8 cellular contexts compared by ENCODE assay signal in the genomic region with DNA sequence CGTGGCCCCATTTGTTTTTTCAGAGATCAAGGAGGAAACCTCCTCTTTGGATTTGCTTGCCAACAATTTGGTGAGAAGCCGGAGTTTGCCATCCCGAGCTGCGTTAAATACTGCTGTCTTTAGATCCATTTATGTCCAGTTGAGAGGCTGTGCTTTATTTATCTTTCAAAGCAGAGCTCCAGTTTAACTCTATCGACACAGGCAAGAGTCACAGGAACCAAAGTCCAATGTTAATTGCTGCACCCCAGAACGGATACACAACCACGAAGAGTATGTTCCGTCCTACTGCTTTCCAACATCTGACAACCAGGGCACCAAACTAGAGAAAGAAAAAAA. TPM values are rescaled to one million over a fixed set of nuclear protein-coding genes. Genes with fewer than 3 reads are reported as not detected.
DNase-seq lines count a peak whose midpoint lies in the region; ATAC-seq, FAIRE-seq and TF ChIP-seq lines count a peak whose summit lies in the region.

No MANE protein-coding gene starts in this region.

- CTCF ChIA-PET in CD8-positive, alpha-beta T cell (lab: Charles Lee), result interaction anchor here (0.9 to 1.7 kb wide), 3 partner anchors 11 to 81 kb away, joined by 4 to 5 read pairs (median 5); no protein-coding TSS in a partner anchor

- no peak for TF ChIP-seq EP300 in neural cell (conservative IDR thresholded peaks at IDR 0.05; ENCODE audit: poor library complexity, severe bottlenecking)

- peaks cover 56% of the 10 kb centered on the region for H3K79me2 ChIP-seq in neural cell (replicated peaks; ENCODE audit: insufficient read depth, low read length)

- peak overlapping the region; percentile 91 for H3K27ac Mint-ChIP-seq in CD8-positive, alpha-beta T cell
- H3K27ac Mint-ChIP-seq in effector memory CD8-positive, alpha-beta T cell, result peak overlapping the region; percentile 98

- intact Hi-C loops in CD8-positive, alpha-beta T cell (cut with DNase I, micrococcal nuclease), result loop anchor here in 1 of 2 experiments (5.0 kb wide), 1 partner anchor 59 kb away; a partner anchor contains a TSS

- ATAC-seq in CD8-positive, alpha-beta T cell, result no peak
- ATAC-seq in effector memory CD8-positive, alpha-beta T cell (replicated peaks), result no peak

- TF ChIP-seq RAD21 in neural cell (conservative IDR thresholded peaks at IDR 0.05), result no peak

- peak overlapping the region; percentile 87 for H3K27ac ChIP-seq in CD8-positive, alpha-beta T cell (ENCODE audit: low read depth, low read length)
- peak overlapping the region; percentile 91 for H3K27ac ChIP-seq in neural cell (ENCODE audit: low read length)

- H3K4me3 ChIP-seq in CD8-positive, alpha-beta T cell (ENCODE audit: low read depth, low read length), result peak overlapping the region; percentile 75
- peak overlapping the region; percentile 88 for H3K4me3 ChIP-seq in neural cell (ENCODE audit: low read length)

- H3K9me2 ChIP-seq in neural cell (ENCODE audit: insufficient read depth, low read length), result no peaks in the 10 kb centered on the region

- H3K9ac ChIP-seq in neural cell (ENCODE audit: low read length), result peak overlapping the region; percentile 94

- H3F3A ChIP-seq in neural cell (ENCODE audit: insufficient read depth, low read length, poor library complexity, severe bottlenecking), result no peaks in the 10 kb centered on the region

- FAIRE-seq in H54 (lab: Jason Lieb, UNC), result no peak

- no peak for DNase-seq in CD8-positive, alpha-beta T cell
- DNase-seq in NCI-H69 (lab: John Stamatoyannopoulos, UW), result peak; percentile 55
- no peak for DNase-seq in effector memory CD8-positive, alpha-beta T cell
- no peak for DNase-seq in H54 (ENCODE audit: insufficient read length, low spot score)
- DNase-seq in GOT3 (lab: John Stamatoyannopoulos, UW), result no peak
- no peak for DNase-seq in epidermal melanocyte (ENCODE audit: insufficient read length, low spot score)
- DNase-seq in KBM-7, result no peak

- H3K4me1 Mint-ChIP-seq in CD8-positive, alpha-beta T cell (ENCODE audit: low read depth), result peaks cover 60% of the 10 kb centered on the region
- peaks cover 45 to 59% of the 10 kb centered on the region in 2 donors for H3K4me1 Mint-ChIP-seq in effector memory CD8-positive, alpha-beta T cell (ENCODE audit: low read depth in 2 of 2)

- H3K36me3 Mint-ChIP-seq in CD8-positive, alpha-beta T cell, result peaks cover 49% of the 10 kb centered on the region
- H3K36me3 Mint-ChIP-seq in effector memory CD8-positive, alpha-beta T cell (ENCODE audit: insufficient read depth), result peaks cover 29% of the 10 kb centered on the region

- in situ Hi-C loops in KBM-7 (cut with MboI; ENCODE audit: low pct_unique_long_range_greater_than_20kb, low sequenced_read_pairs), result no loop called here

- H3K9me3 ChIP-seq in CD8-positive, alpha-beta T cell (ENCODE audit: low read length), result no peaks in the 10 kb centered on the region
- H3K9me3 ChIP-seq in neural cell (ENCODE audit: low read length), result no peaks in the 10 kb centered on the region

- H3K36me3 ChIP-seq in CD8-positive, alpha-beta T cell (ENCODE audit: insufficient read depth, low read length), result no peaks in the 10 kb centered on the region
- peaks cover 19% of the 10 kb centered on the region for H3K36me3 ChIP-seq in neural cell (ENCODE audit: insufficient read depth, low read length)

- POLR2A ChIA-PET in CD8-positive, alpha-beta T cell (lab: Charles Lee), result interaction anchor here (0.6 to 2.6 kb wide), 13 partner anchors 9 to 1816 kb away, joined by 3 to 15 read pairs (median 3); a partner anchor contains a TSS

- H3K4me1 ChIP-seq in CD8-positive, alpha-beta T cell (ENCODE audit: insufficient read depth, low read length), result peaks cover 51% of the 10 kb centered on the region

- H4K20me1 ChIP-seq in neural cell (ENCODE audit: insufficient read depth), result peaks cover 7% of the 10 kb centered on the region

- H3K9me3 Mint-ChIP-seq in CD8-positive, alpha-beta T cell, result peaks cover 7% of the 10 kb centered on the region
- H3K9me3 Mint-ChIP-seq in effector memory CD8-positive, alpha-beta T cell, result peaks cover 0 to 1% of the 10 kb centered on the region in 2 donors

- TF ChIP-seq CTCF in CD8-positive, alpha-beta T cell (IDR thresholded peaks at IDR 0.05), result no peak
- no peak for TF ChIP-seq CTCF in neural cell (IDR thresholded peaks at IDR 0.05; ENCODE audit: poor library complexity, severe bottlenecking)

- TF ChIP-seq POLR2A in H54 (IDR thresholded peaks at IDR 0.05; ENCODE audit: low read depth, low read length), result no peak

- no peaks in the 10 kb centered on the region for H3K27me3 Mint-ChIP-seq in CD8-positive, alpha-beta T cell (ENCODE audit: low read depth)
- H3K27me3 Mint-ChIP-seq in effector memory CD8-positive, alpha-beta T cell, result no peaks in the 10 kb centered on the region

- H2AFZ ChIP-seq in neural cell (ENCODE audit: low read depth, low read length), result no peak overlapping the region

- peak overlapping the region; percentile 99 for H3K4me2 ChIP-seq in neural cell (ENCODE audit: low read length)

- H3K27me3 ChIP-seq in CD8-positive, alpha-beta T cell (ENCODE audit: insufficient read depth, low read length), result no peaks in the 10 kb centered on the region
- H3K27me3 ChIP-seq in neural cell (ENCODE audit: insufficient read depth, low read depth, low read length), result no peaks in the 10 kb centered on the region

- peak overlapping the region; percentile 95 for H3K4me3 Mint-ChIP-seq in CD8-positive, alpha-beta T cell
- H3K4me3 Mint-ChIP-seq in effector memory CD8-positive, alpha-beta T cell, result peak overlapping the region; percentile 95 to 98

TF ChIP-seq in neural cell, 6 proteins besides CTCF, POLR2A, EP300 and RAD21:
- TF ChIP-seq POLR2AphosphoS5 (IDR thresholded peaks at IDR 0.05), result no peak
- no peak for TF ChIP-seq EZH2 (IDR thresholded peaks at IDR 0.05; ENCODE audit: borderline replicate concordance, insufficient read depth, low read length, poor library complexity, severe bottlenecking)
- no peak for TF ChIP-seq MXI1 (conservative IDR thresholded peaks at IDR 0.05; ENCODE audit: poor library complexity, severe bottlenecking)
- TF ChIP-seq TAF1 (IDR thresholded peaks at IDR 0.05; ENCODE audit: low read depth), result no peak
- no peak for TF ChIP-seq SMC3 (conservative IDR thresholded peaks at IDR 0.05; ENCODE audit: poor library complexity)

RNA-seq across cellular contexts. Expression of a gene that starts 1.2 kb away (rescaled TPM):
- 10 to 100 TPM; 32.7 to 32.9 TPM for total RNA-seq in CD8-positive, alpha-beta T cell
- polyA plus RNA-seq in neural cell, result 15.1 and 16.4 TPM in 2 replicates
- 54.5 and 63.6 TPM in 2 replicates for polyA minus RNA-seq in neural cell

RNA-seq across cellular contexts. Expression of a gene that starts 58.9 kb away (rescaled TPM):
- total RNA-seq in CD8-positive, alpha-beta T cell, result under 1 TPM; 0.27 to 0.36 TPM
- not detected in 2 replicates for polyA plus RNA-seq in neural cell
- polyA minus RNA-seq in neural cell, result not detected in 2 replicates
